ENCODE assay signal across 21 cellular contexts in genomic region chr9:92663951-92664350, GRCh38. TPM values are rescaled to one million over a fixed set of nuclear protein-coding genes. Genes with fewer than 3 reads are reported as not detected.
DNase-seq lines count a peak whose midpoint lies in the region; ATAC-seq, FAIRE-seq and TF ChIP-seq lines count a peak whose summit lies in the region.
"Had no signal": no experiment of that assay in that cellular context is flagged by ENCODE, and none has a peak within 500 bp of the region (broad histone marks: within the 10 kb centered on the region; RNA-seq: fewer than 3 reads in every experiment).

No MANE protein-coding gene starts in this region.

- intact Hi-C loops in A673 (cut with micrococcal nuclease; ENCODE audit: unreplicated experiment) = no loop called here

- H3K4me2 ChIP-seq in BLaER1 (peak overlapping the region; percentile 43; the same call in 1 of the 2 replicates), astrocyte (ENCODE audit: low read length) (peak overlapping the region; percentile 54), SK-N-SH (no peak overlapping the region)

- H3K36me3 Mint-ChIP-seq in astrocyte (ENCODE audit: low read depth, unreplicated experiment) = peaks cover 9% of the 10 kb centered on the region
- H3K36me3 Mint-ChIP-seq in naive thymus-derived CD8-positive, alpha-beta T cell = peaks cover 0 to 18% (median 0%) of the 10 kb centered on the region in 3 donors
- H3K36me3 Mint-ChIP-seq: naive B cell had no signal

- H3K4me1 ChIP-seq in A673 (ENCODE audit: insufficient read depth, low read length, poor library complexity, severe bottlenecking) = peaks cover 11% of the 10 kb centered on the region
- peaks cover 65% of the 10 kb centered on the region for H3K4me1 ChIP-seq in BLaER1
- H3K4me1 ChIP-seq in astrocyte (ENCODE audit: insufficient read depth, low read length) = peaks cover 23% of the 10 kb centered on the region
- peaks cover 0 to 26% of the 10 kb centered on the region in 2 experiments; a peak in 3 of 4 replicates for H3K4me1 ChIP-seq in SK-N-SH (ENCODE audit: control insufficient read depth in 1 of 2, insufficient read depth in 2 of 2, low read depth in 1 of 2, low read length in 1 of 2)
- no peaks in the 10 kb centered on the region for H3K4me1 ChIP-seq in small intestine (ENCODE audit: control insufficient read depth in 2 of 2, insufficient read depth in 1 of 2, low read depth in 1 of 2, low read length in 1 of 2)

- TF ChIP-seq EP300 in SK-N-SH (IDR thresholded peaks at IDR 0.05; ENCODE audit: borderline replicate concordance in 1 of 2, low read depth in 1 of 2, low read length in 1 of 2) = no peak

- no peak overlapping the region for H3K4me3 Mint-ChIP-seq in astrocyte (ENCODE audit: unreplicated experiment)
- no peak overlapping the region for H3K4me3 Mint-ChIP-seq in naive thymus-derived CD8-positive, alpha-beta T cell
- H3K4me3 Mint-ChIP-seq: memory B cell had no signal

- no peak for TF ChIP-seq CTCF in A673 (conservative IDR thresholded peaks at IDR 0.05; ENCODE audit: low read depth, low read length)
- no peak for TF ChIP-seq CTCF in astrocyte (IDR thresholded peaks at IDR 0.05; ENCODE audit: insufficient read depth, low read depth, low read length)
- TF ChIP-seq CTCF in SK-N-SH (IDR thresholded peaks at IDR 0.05) = no peak

- TF ChIP-seq RAD21 in SK-N-SH (IDR thresholded peaks at IDR 0.05; ENCODE audit: low read length) = no peak

- H3F3A ChIP-seq in SK-N-SH (replicated peaks; ENCODE audit: insufficient read depth) = no peaks in the 10 kb centered on the region

- DNase-seq in A673 (ENCODE audit: low spot score) (no peak), astrocyte (ENCODE audit: low read depth) (no peak), NCI-H1417 treated with DMSO at 0.1 percent for 48 hours (lab: John Stamatoyannopoulos, UW) (no peak), SK-N-SH (no peak), small intestine (no peak)
- DNase-seq in naive thymus-derived CD8-positive, alpha-beta T cell = no peak
- DNase-seq: activated CD4-positive, CD25-positive, alpha-beta regulatory T cell; AML-193; Caco-2; HCEC 1CT; naive B cell; NCI-H1105; NCI-H510A treated with DMSO at 0.1 percent for 48 hours; stimulated activated CD4-positive, alpha-beta T cell treated with anti-CD3 and anti-CD28 coated beads, Interleukin-2, amount 100 ng/mL, for 48 hours; T-helper 9 cell had no signal

- H3K27me3 Mint-ChIP-seq in astrocyte (ENCODE audit: low read depth, unreplicated experiment) = no peaks in the 10 kb centered on the region
- no peaks in the 10 kb centered on the region for H3K27me3 Mint-ChIP-seq in naive thymus-derived CD8-positive, alpha-beta T cell
- H3K27me3 Mint-ChIP-seq: memory B cell, naive B cell had no signal

- ATAC-seq in naive thymus-derived CD8-positive, alpha-beta T cell = no peak
- no peak for ATAC-seq in HG02884 (IDR thresholded peaks at IDR 0.05; ENCODE audit: unreplicated experiment)
- ATAC-seq: gastroesophageal sphincter had no signal

- H3K9ac ChIP-seq in BLaER1 = no peak overlapping the region
- no peak overlapping the region for H3K9ac ChIP-seq in astrocyte (ENCODE audit: low read length)
- no peak overlapping the region for H3K9ac ChIP-seq in SK-N-SH

- FAIRE-seq in astrocyte (lab: Jason Lieb, UNC) (no peak), small intestine (lab: Jason Lieb, UNC) (no peak)
- FAIRE-seq: urothelium cell line had no signal

- H3K9me3 Mint-ChIP-seq in astrocyte (ENCODE audit: unreplicated experiment) = no peaks in the 10 kb centered on the region
- no peaks in the 10 kb centered on the region for H3K9me3 Mint-ChIP-seq in naive thymus-derived CD8-positive, alpha-beta T cell
- H3K9me3 Mint-ChIP-seq: memory B cell, naive B cell had no signal

- CTCF ChIA-PET in A673 (lab: Charles Lee) (no interaction called here), SK-N-SH (lab: Yijun Ruan, JAX) (interaction anchor here (0.7 kb wide), 1 partner anchor 225 kb away, joined by 3 read pairs; no protein-coding TSS in a partner anchor)

- H3K9me2 ChIP-seq in SK-N-SH = no peaks in the 10 kb centered on the region

- H3K9me3 ChIP-seq in A673 (ENCODE audit: low read depth, low read length, poor library complexity, severe bottlenecking) (no peaks in the 10 kb centered on the region), BLaER1 (no peaks in the 10 kb centered on the region), astrocyte (ENCODE audit: insufficient read depth, low read depth, low read length) (no peaks in the 10 kb centered on the region), SK-N-SH (no peaks in the 10 kb centered on the region), small intestine (ENCODE audit: control insufficient read depth, low read depth) (no peaks in the 10 kb centered on the region)
- H3K9me3 ChIP-seq: Caco-2, gastroesophageal sphincter had no signal

- H3K27ac ChIP-seq in A673 (ENCODE audit: low read depth, low read length, poor library complexity, severe bottlenecking) (peak overlapping the region; percentile 8), BLaER1 (no peak overlapping the region), astrocyte (ENCODE audit: low read depth, low read length) (peak overlapping the region; percentile 58), SK-N-SH (ENCODE audit: low read depth in 2 of 2, low read length in 1 of 2) (no peak overlapping the region), small intestine (ENCODE audit: low read depth in 1 of 2, low read length in 1 of 2) (no peak overlapping the region)
- H3K27ac ChIP-seq: gastroesophageal sphincter, SK-N-MC had no signal

- POLR2A ChIA-PET in A673 (lab: Charles Lee; ENCODE audit: low non-redundant PET) (no interaction called here), SK-N-SH (lab: Yijun Ruan, JAX) (no interaction called here)
- POLR2A ChIA-PET in naive thymus-derived CD8-positive, alpha-beta T cell (lab: Charles Lee) = no interaction called here

- H2AFZ ChIP-seq in astrocyte (ENCODE audit: low read depth, low read length) (no peak overlapping the region), SK-N-SH (ENCODE audit: low read depth) (no peak overlapping the region)

- H3K4me3 ChIP-seq in A673 (ENCODE audit: low read depth, low read length, poor library complexity, severe bottlenecking) (no peak overlapping the region), BLaER1 (no peak overlapping the region), astrocyte (ENCODE audit: insufficient read depth, low read depth, low read length) (no peak overlapping the region), SK-N-SH (ENCODE audit: low read depth in 2 of 2, low read length in 1 of 2) (no peak overlapping the region), small intestine (ENCODE audit: low read depth in 1 of 2, low read length in 2 of 2) (no peak overlapping the region)
- H3K4me3 ChIP-seq: gastroesophageal sphincter, SK-N-MC had no signal

- H3K79me2 ChIP-seq in astrocyte (ENCODE audit: insufficient read depth, low read length) (peaks cover 100% of the 10 kb centered on the region), SK-N-SH (ENCODE audit: insufficient read depth) (peaks cover 96% of the 10 kb centered on the region)

- no peak overlapping the region for H3K27ac Mint-ChIP-seq in astrocyte (ENCODE audit: unreplicated experiment)
- peak overlapping the region in 7 of 10 donors; percentile 18 to 93 (median 88) for H3K27ac Mint-ChIP-seq in naive thymus-derived CD8-positive, alpha-beta T cell
- H3K27ac Mint-ChIP-seq: memory B cell had no signal

- H4K20me1 ChIP-seq in BLaER1 (peaks cover 86% of the 10 kb centered on the region), astrocyte (ENCODE audit: insufficient read depth, low read length) (peaks cover 87% of the 10 kb centered on the region), SK-N-SH (ENCODE audit: insufficient read depth) (peaks cover 44% of the 10 kb centered on the region)

- no TSS peak for BruUV-seq in A673 (replicated peaks; lab: Mats Ljungman, UMichigan)

- WGBS in SK-N-SH (ENCODE audit: low lambda C conversion rate) = 90% methylated on average over 8 of the region's 10 CpGs
- 90 to 95% (median 93%) methylated on average over 10 of the region's 10 CpGs for WGBS in small intestine, 3 donors

- H3K27me3 ChIP-seq in A673 (replicated peaks; ENCODE audit: insufficient read depth, low read depth, low read length, poor library complexity) = no peaks in the 10 kb centered on the region
- H3K27me3 ChIP-seq in BLaER1 = no peaks in the 10 kb centered on the region
- no peaks in the 10 kb centered on the region for H3K27me3 ChIP-seq in astrocyte (ENCODE audit: insufficient read depth, low read length)
- no peaks in the 10 kb centered on the region for H3K27me3 ChIP-seq in SK-N-SH (ENCODE audit: insufficient read depth)
- H3K27me3 ChIP-seq in small intestine (ENCODE audit: control insufficient read depth in 2 of 2, insufficient read depth in 2 of 2, low read length in 2 of 2) = no peaks in the 10 kb centered on the region
- H3K27me3 ChIP-seq: gastroesophageal sphincter had no signal

- H3K4me1 Mint-ChIP-seq in astrocyte (ENCODE audit: low read depth, unreplicated experiment) = peaks cover 36% of the 10 kb centered on the region
- H3K4me1 Mint-ChIP-seq in naive thymus-derived CD8-positive, alpha-beta T cell = peaks cover 31 to 71% (median 56%) of the 10 kb centered on the region in 4 donors

- H3K36me3 ChIP-seq in A673 (ENCODE audit: insufficient read depth, low read length, poor library complexity, severe bottlenecking) (no peaks in the 10 kb centered on the region), BLaER1 (peaks cover 53% of the 10 kb centered on the region), astrocyte (ENCODE audit: insufficient read depth, low read length) (no peaks in the 10 kb centered on the region), SK-N-SH (replicated peaks in 1 of 2; ENCODE audit: control insufficient read depth in 1 of 2, insufficient read depth in 2 of 2, low read length in 1 of 2) (peaks cover 3 to 28% of the 10 kb centered on the region in 2 experiments), small intestine (ENCODE audit: control insufficient read depth in 2 of 2, insufficient read depth in 2 of 2, low read length in 2 of 2) (no peaks in the 10 kb centered on the region)

TF ChIP-seq in SK-N-SH, 30 proteins besides CTCF, POLR2A, EP300 and RAD21 (continues in another document):
- TF ChIP-seq NRF1 (IDR thresholded peaks at IDR 0.05; ENCODE audit: low read depth, low read length) (no peak), MAX (IDR thresholded peaks at IDR 0.05; ENCODE audit: low read depth) (no peak)

RNA-seq across cellular contexts. Expression of gene IPPK, which starts 6.0 kb away (rescaled TPM):
- total RNA-seq in A673 (2021) (11.4 and 14.0 TPM in 2 replicates), astrocyte (11.3 and 14.1 TPM in 2 replicates)
- 1 to 10 TPM; 8.6 to 9.3 TPM for total RNA-seq in naive thymus-derived CD8-positive, alpha-beta T cell
- polyA plus RNA-seq in naive thymus-derived CD8-positive, alpha-beta T cell = 1 to 10 TPM; 4.4 to 8.5 (median 5.1) TPM
- polyA plus RNA-seq in SK-N-SH (2012; rRNA removed) (16.5 and 20.2 TPM in 2 replicates), small intestine (1 to 10 TPM; 3.0 to 5.4 (median 4.0) TPM)
- 14.7 and 16.7 TPM in 2 replicates for polyA plus RNA-seq in SK-N-SH (2012; cell fraction: cytosol; rRNA removed)
- 31.8 and 43.2 TPM in 2 replicates for polyA plus RNA-seq in SK-N-SH (2012; cell fraction: nucleus; rRNA removed)

Comparison
In these comparisons a context has a peak if more than half of its experiments do, and no peak if none do; other contexts are left out.
1. H3K27ac ChIP-seq: peak in A673 (single experiment) and astrocyte (single experiment); none in BLaER1 (single experiment), SK-N-SH (0 of 2) and small intestine (0 of 2).